In the genomic region with DNA sequence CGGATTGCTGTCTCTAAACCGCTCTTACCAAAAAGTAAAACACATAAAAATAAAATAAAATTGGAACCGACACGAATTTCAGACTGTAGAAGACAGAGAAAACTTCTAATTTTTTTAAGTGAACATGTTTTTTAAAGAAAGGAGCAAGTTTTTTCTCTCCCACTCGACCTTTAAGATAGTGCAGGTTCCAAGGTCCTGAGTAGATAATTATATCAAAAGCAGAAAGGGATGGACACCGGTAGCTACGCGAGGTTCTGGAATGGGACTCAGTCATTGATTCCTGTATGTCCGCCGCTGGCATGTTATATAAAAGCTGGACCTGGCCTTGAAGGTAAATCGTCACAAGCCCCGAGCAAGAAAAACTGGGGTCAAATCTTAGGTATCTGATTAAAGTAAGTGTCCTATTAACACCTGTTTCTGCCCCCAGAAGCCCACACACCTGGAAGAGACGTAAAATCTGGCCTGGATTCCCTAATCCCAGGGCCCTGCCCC, we compare ENCODE assay signal across 8 cellular contexts. TPM values are rescaled to one million over a fixed set of nuclear protein-coding genes. Genes with fewer than 3 reads are reported as not detected.
DNase-seq lines count a peak whose midpoint lies in the region; TF ChIP-seq lines count a peak whose summit lies in the region.

No MANE protein-coding gene starts in this region.

- peak overlapping the region; percentile 86 for H3K27ac Mint-ChIP-seq in Calu3 (ENCODE audit: unreplicated experiment)

- H3K4me3 Mint-ChIP-seq in Calu3 (ENCODE audit: low read depth, unreplicated experiment): peak overlapping the region; percentile 100

- H3K27ac ChIP-seq in GM23248: peak overlapping the region; percentile 87
- peak overlapping the region; percentile 97 to 98 (median 98) for H3K27ac ChIP-seq in Peyer's patch
- peak overlapping the region; percentile 90 for H3K27ac ChIP-seq in epithelial cell of prostate
- H3K27ac ChIP-seq in parathyroid adenoma: peak overlapping the region; percentile 99

- DNase-seq in Calu3 (no peak), GM23248 (no peak), Peyer's patch (no peak), epithelial cell of prostate (ENCODE audit: low read depth, low spot score) (no peak), NCI-H2081 treated with DMSO at 0.1 percent for 48 hours (lab: John Stamatoyannopoulos, UW) (no peak), Ammon's horn (ENCODE audit: low spot score) (no peak), pons (ENCODE audit: low spot score) (no peak)

- H2AFZ ChIP-seq in GM23248 (peak overlapping the region; percentile 96), parathyroid adenoma (peak overlapping the region; percentile 63)

- no peaks in the 10 kb centered on the region for H3K9me3 Mint-ChIP-seq in Calu3 (ENCODE audit: low read depth, unreplicated experiment)

- no TSS peak for BruUV-seq in Calu3 (replicated peaks; lab: Mats Ljungman, UMichigan)

- H3K4me1 ChIP-seq in GM23248 (ENCODE audit: insufficient read depth): peaks cover 18% of the 10 kb centered on the region; the same call in 1 of the 2 replicates
- peaks cover 0 to 16% (median 4%) of the 10 kb centered on the region in 4 donors for H3K4me1 ChIP-seq in Peyer's patch
- peaks cover 8% of the 10 kb centered on the region for H3K4me1 ChIP-seq in parathyroid adenoma

- no peaks in the 10 kb centered on the region for H3K9me2 ChIP-seq in GM23248 (ENCODE audit: insufficient read depth)

- H3K27me3 ChIP-seq in GM23248 (replicated peaks; ENCODE audit: insufficient read depth): no peaks in the 10 kb centered on the region
- no peaks in the 10 kb centered on the region for H3K27me3 ChIP-seq in Peyer's patch
- H3K27me3 ChIP-seq in parathyroid adenoma (ENCODE audit: control insufficient read depth, insufficient read depth, low read length): no peaks in the 10 kb centered on the region

- peaks cover 41% of the 10 kb centered on the region for H3K36me3 Mint-ChIP-seq in Calu3 (ENCODE audit: insufficient read depth, unreplicated experiment)

- no peak for TF ChIP-seq POLR2A in Peyer's patch (IDR thresholded peaks at IDR 0.05)

- H3K27me3 Mint-ChIP-seq in Calu3 (ENCODE audit: unreplicated experiment): no peaks in the 10 kb centered on the region

- H3K4me3 ChIP-seq in GM23248 (peak overlapping the region; percentile 84), Peyer's patch (peak overlapping the region; percentile 73 to 90 (median 84)), parathyroid adenoma (ENCODE audit: low read depth, low read length) (peak overlapping the region; percentile 97)

- H3K36me3 ChIP-seq in GM23248 (ENCODE audit: low read depth): no peaks in the 10 kb centered on the region
- no peaks in the 10 kb centered on the region for H3K36me3 ChIP-seq in Peyer's patch
- no peaks in the 10 kb centered on the region for H3K36me3 ChIP-seq in parathyroid adenoma (ENCODE audit: control insufficient read depth, insufficient read depth, low read length)

- H3K79me2 ChIP-seq in GM23248 (ENCODE audit: insufficient read depth): peaks cover 63% of the 10 kb centered on the region
- peaks cover 56% of the 10 kb centered on the region for H3K79me2 ChIP-seq in parathyroid adenoma

- 0 to 1% methylated on average over 13 of the region's 13 CpGs for WGBS in GM23248 (ENCODE audit: low coverage in 1 of 2, low lambda C conversion rate in 2 of 2, missing lambda C conversion rate in 2 of 2), 2 experiments

- peak overlapping the region; percentile 88 for H3K9ac ChIP-seq in GM23248
- no peak overlapping the region for H3K9ac ChIP-seq in parathyroid adenoma

- H3K4me2 ChIP-seq in GM23248 (ENCODE audit: unreplicated experiment) (peak overlapping the region; percentile 99), parathyroid adenoma (ENCODE audit: low read length) (peak overlapping the region; percentile 97)

- in situ Hi-C loops in GM23248 (cut with MboI): no loop called here

- no peaks in the 10 kb centered on the region for H4K20me1 ChIP-seq in GM23248 (ENCODE audit: insufficient read depth)

- peaks cover 15% of the 10 kb centered on the region for H3K4me1 Mint-ChIP-seq in Calu3 (ENCODE audit: low read depth, unreplicated experiment)

- intact Hi-C loops in Calu3 (cut with micrococcal nuclease; ENCODE audit: unreplicated experiment): no loop called here

- H3F3A ChIP-seq in GM23248 (ENCODE audit: insufficient read depth): peaks cover 34% of the 10 kb centered on the region

- CTCF ChIA-PET in Calu3 (lab: Charles Lee): interaction anchor here (0.6 to 1.9 kb wide), 6 partner anchors 23 to 1525 kb away, joined by 3 to 12 read pairs (median 4); a partner anchor contains a TSS

- H3K9me3 ChIP-seq in GM23248 (ENCODE audit: low read depth) (no peaks in the 10 kb centered on the region), Peyer's patch (no peaks in the 10 kb centered on the region), parathyroid adenoma (ENCODE audit: control insufficient read depth, low read length) (no peaks in the 10 kb centered on the region)

- TF ChIP-seq CTCF in Calu3 (IDR thresholded peaks at IDR 0.05; ENCODE audit: unreplicated experiment): no peak
- TF ChIP-seq CTCF in Peyer's patch (IDR thresholded peaks at IDR 0.05): no peak
- TF ChIP-seq CTCF in parathyroid adenoma (IDR thresholded peaks at IDR 0.05): no peak

RNA-seq across cellular contexts. Expression of a gene that starts 0.5 kb away (rescaled TPM):
- 58.3 and 69.0 TPM in 2 replicates for total RNA-seq in Calu3 (2022)
- 9.0 and 40.4 TPM in 2 replicates for total RNA-seq in GM23248 (2014; rRNA removed; shearing (Covaris generic))
- polyA plus RNA-seq in GM23248 (2016; fragmentation: Nextera tagmentation; extraction: Ambion mirVana): 97.6 and 99.7 TPM in 2 replicates
- total RNA-seq in Peyer's patch: 10 to 100 TPM; 19.0 to 93.5 (median 50.6) TPM

RNA-seq across cellular contexts. Expression of a gene that starts 0.8 kb away (rescaled TPM):
- total RNA-seq in Calu3 (2022) (10.0 and 10.7 TPM in 2 replicates), Peyer's patch (10 to 100 TPM; 10.7 to 40.3 (median 19.0) TPM)
- 6.6 and 7.0 TPM in 2 replicates for total RNA-seq in GM23248 (2014; rRNA removed; shearing (Covaris generic))
- polyA plus RNA-seq in GM23248 (2016; fragmentation: Nextera tagmentation; extraction: Ambion mirVana): 3.0 and 3.6 TPM in 2 replicates
